Comparison of ENCODE assay signal across 9 cellular contexts in genomic region chr9:120916573-120916972, GRCh38. TPM values are rescaled to one million over a fixed set of nuclear protein-coding genes. Genes with fewer than 3 reads are reported as not detected.
A peak's percentile ranks its signal among the peaks of the same experiment; 100 is the strongest.
DNase-seq lines count a peak whose midpoint lies in the region; ATAC-seq, FAIRE-seq and TF ChIP-seq lines count a peak whose summit lies in the region.
"Had no signal": no experiment of that assay in that cellular context is flagged by ENCODE, and none has a peak within 500 bp of the region (broad histone marks: within the 10 kb centered on the region; RNA-seq: fewer than 3 reads in every experiment).

No MANE protein-coding gene starts in this region.

- no peak for FAIRE-seq in H1 (lab: Jason Lieb, UNC)

- no peak overlapping the region for H2BK12ac ChIP-seq in H1 (ENCODE audit: low read depth, low read length)

- H2AFZ ChIP-seq in H1 (ENCODE audit: low read length) = no peak overlapping the region

- no peak overlapping the region for H3K4me3 ChIP-seq in AG10803 (ENCODE audit: low read length)
- H3K4me3 ChIP-seq in H1 (ENCODE audit: extremely low read depth in 1 of 4, insufficient read depth in 2 of 4, low read depth in 3 of 4, low read length in 4 of 4) = no peak overlapping the region
- H3K4me3 ChIP-seq in naive thymus-derived CD4-positive, alpha-beta T cell (ENCODE audit: low read length) = no peak overlapping the region

- peak overlapping the region; percentile 60 to 79 (median 74) for H3K4me3 Mint-ChIP-seq in naive thymus-derived CD4-positive, alpha-beta T cell

- no peak overlapping the region for H3K9ac ChIP-seq in H1 (replicated peaks in 1 of 4; ENCODE audit: extremely low read depth in 1 of 4, low read depth in 3 of 4, low read length in 3 of 4)
- H3K9ac ChIP-seq: KMS-11 had no signal

- no peak overlapping the region for H3K4me2 ChIP-seq in H1 (ENCODE audit: insufficient read depth in 1 of 2, low read depth in 2 of 2, low read length in 2 of 2)
- H3K4me2 ChIP-seq: KMS-11 had no signal

- H2BK120ac ChIP-seq in H1 (replicated peaks; ENCODE audit: low read depth, low read length) = no peak overlapping the region

- no peaks in the 10 kb centered on the region; a peak in 1 of 7 replicates for H3K27me3 ChIP-seq in H1 (replicated peaks in 1 of 4; ENCODE audit: control insufficient read depth in 3 of 4, extremely low read depth in 1 of 4, insufficient read depth in 3 of 4, low read length in 3 of 4)
- no peaks in the 10 kb centered on the region for H3K27me3 ChIP-seq in naive thymus-derived CD4-positive, alpha-beta T cell (ENCODE audit: control insufficient read depth in 2 of 2, insufficient read depth in 2 of 2, low read length in 2 of 2)

- WGBS in H1 (ENCODE audit: extremely low coverage in 1 of 2, insufficient coverage in 1 of 2, insufficient read length in 1 of 2, insufficient replicate concordance in 2 of 2, low coverage in 1 of 2, low lambda C conversion rate in 2 of 2, missing lambda C conversion rate in 1 of 2), 2 experiments = 79% methylated on average over 3 of the region's 3 CpGs; no CpG with 5 or more reads in 1 of the 2 experiments

- H3K14ac ChIP-seq in H1 (ENCODE audit: insufficient read length) = no peak overlapping the region

- no peak for TF ChIP-seq EP300 in H1 (IDR thresholded peaks at IDR 0.05; ENCODE audit: borderline replicate concordance in 1 of 2, low read depth in 2 of 2, low read length in 2 of 2)

- no peak overlapping the region for H4K91ac ChIP-seq in H1 (replicated peaks; ENCODE audit: insufficient read length, low read length)

- DNase-seq in AG10803 (ENCODE audit: low read depth) (peak; percentile 83), NCI-H82 (lab: John Stamatoyannopoulos, UW) (peak; percentile 73), H1 (ENCODE audit: low read depth in 1 of 2, low spot score in 2 of 2) (no peak), NCI-H2081 (lab: John Stamatoyannopoulos, UW) (no peak), NCI-H1436 treated with DMSO at 0.1 percent for 48 hours (lab: John Stamatoyannopoulos, UW) (no peak), DMS53 (lab: John Stamatoyannopoulos, UW) (no peak), NCI-H1436 (lab: John Stamatoyannopoulos, UW) (no peak)
- no peak for DNase-seq in naive thymus-derived CD4-positive, alpha-beta T cell

- no peaks in the 10 kb centered on the region for H4K20me1 ChIP-seq in H1 (replicated peaks in 1 of 2; ENCODE audit: control insufficient read depth in 1 of 2, insufficient read depth in 2 of 2, low read length in 2 of 2)

- H3K36me3 Mint-ChIP-seq in naive thymus-derived CD4-positive, alpha-beta T cell = peaks cover 30 to 75% (median 52%) of the 10 kb centered on the region in 5 donors

- H3K23ac ChIP-seq in H1 (ENCODE audit: insufficient read length) = no peak overlapping the region

- no peak overlapping the region for H2AK5ac ChIP-seq in H1 (ENCODE audit: low read depth, low read length)

- H3K4ac ChIP-seq in H1 (replicated peaks; ENCODE audit: insufficient read length, low read depth, low read length) = no peak overlapping the region

- no peak overlapping the region for H2BK20ac ChIP-seq in H1 (ENCODE audit: low read length)

- H3K4me1 Mint-ChIP-seq in naive thymus-derived CD4-positive, alpha-beta T cell = peaks cover 60 to 92% (median 81%) of the 10 kb centered on the region in 7 donors

- H3K4me1 ChIP-seq in H1 (replicated peaks in 1 of 4; ENCODE audit: control insufficient read depth in 3 of 4, insufficient read depth in 4 of 4, low read length in 3 of 4) = peaks cover 0 to 6% (median 3%) of the 10 kb centered on the region in 4 experiments; a peak in 5 of 7 replicates
- peaks cover 72% of the 10 kb centered on the region in 2 donors for H3K4me1 ChIP-seq in naive thymus-derived CD4-positive, alpha-beta T cell (ENCODE audit: control insufficient read depth in 2 of 2, insufficient read depth in 2 of 2, low read length in 2 of 2)

- no peak for ATAC-seq in naive thymus-derived CD4-positive, alpha-beta T cell

- H3K27ac ChIP-seq in H1 (ENCODE audit: low read depth, low read length) = no peak overlapping the region
- peak overlapping the region; percentile 59 for H3K27ac ChIP-seq in naive thymus-derived CD4-positive, alpha-beta T cell (ENCODE audit: low read depth, low read length)
- H3K27ac ChIP-seq: KMS-11 had no signal

- no peak overlapping the region for H2BK5ac ChIP-seq in H1 (ENCODE audit: low read depth, low read length)

- no peak overlapping the region for H4K8ac ChIP-seq in H1 (ENCODE audit: extremely low read depth, insufficient read depth, low read length)

- no peaks in the 10 kb centered on the region for H3K27me3 Mint-ChIP-seq in naive thymus-derived CD4-positive, alpha-beta T cell

- H3K79me2 ChIP-seq in H1 (ENCODE audit: control insufficient read depth in 1 of 2, insufficient read depth in 2 of 2, low read length in 2 of 2) = no peaks in the 10 kb centered on the region

- no peak overlapping the region for H3K18ac ChIP-seq in H1 (ENCODE audit: extremely low read depth, low read length)

- TF ChIP-seq RAD21 in H1 (IDR thresholded peaks at IDR 0.05 in 1 of 2, conservative IDR thresholded peaks at IDR 0.05 in 1 of 2; ENCODE audit: low read depth in 2 of 2, low read length in 2 of 2) = peak; percentile 28 to 53; a peak in 3 of 4 replicates

- H3K9me3 ChIP-seq in H1 (ENCODE audit: insufficient read depth in 2 of 2, low read depth in 1 of 2, low read length in 1 of 2) = no peaks in the 10 kb centered on the region
- peaks cover 0 to 6% (median 0%) of the 10 kb centered on the region in 3 experiments for H3K9me3 ChIP-seq in naive thymus-derived CD4-positive, alpha-beta T cell (ENCODE audit: control insufficient read depth in 2 of 3, low read length in 3 of 3)

- CTCF ChIA-PET in H1 (lab: Charles Lee; ENCODE audit: partially characterized antibody) = interaction anchor here (0.7 to 2.4 kb wide), 19 partner anchors 9 to 143 kb away, joined by 3 to 12 read pairs (median 5); partner anchors contain the start of gene TRAF1
- CTCF ChIA-PET in naive thymus-derived CD4-positive, alpha-beta T cell (lab: Charles Lee) = interaction anchor here (0.7 to 2.5 kb wide), 13 partner anchors 8 to 236 kb away, joined by 3 to 17 read pairs (median 5); no protein-coding TSS in a partner anchor

- no peak overlapping the region for H4K5ac ChIP-seq in H1 (ENCODE audit: insufficient read length, low read depth, low read length)

- H3K23me2 ChIP-seq in H1 (ENCODE audit: low read depth, low read length) = no peaks in the 10 kb centered on the region

- H3K36me3 ChIP-seq in H1 (ENCODE audit: control insufficient read depth in 2 of 4, insufficient read depth in 4 of 4, low read length in 3 of 4) = no peaks in the 10 kb centered on the region
- peaks cover 35 to 67% (median 41%) of the 10 kb centered on the region in 3 experiments for H3K36me3 ChIP-seq in naive thymus-derived CD4-positive, alpha-beta T cell (ENCODE audit: control insufficient read depth in 2 of 3, insufficient read depth in 3 of 3, low read length in 3 of 3)

- 0 out of 2 replicates have a peak overlapping the region, but pooled peaks have one; percentile 13 for H2BK15ac ChIP-seq in H1 (ENCODE audit: low read length)

- no peak for TF ChIP-seq POLR2A in H1 (IDR thresholded peaks at IDR 0.05; ENCODE audit: control extremely low read depth in 1 of 2, low read depth in 2 of 2, low read length in 2 of 2)

- H3K56ac ChIP-seq in H1 (replicated peaks; ENCODE audit: insufficient read length, low read depth, low read length) = no peak overlapping the region

- intact Hi-C loops in naive thymus-derived CD4-positive, alpha-beta T cell (cut with micrococcal nuclease) = loop anchor here (1.0 kb wide), 2 partner anchors 10 to 12 kb away; partner anchors contain the start of gene TRAF1 (in 2 of the 2)

- TF ChIP-seq CTCF in AG10803 (conservative IDR thresholded peaks at IDR 0.05; ENCODE audit: low read length) = no peak; the same call in 1 of the 2 replicates
- TF ChIP-seq CTCF in H1 (IDR thresholded peaks at IDR 0.05; ENCODE audit: control extremely low read depth in 1 of 3, insufficient read depth in 1 of 3, low read depth in 1 of 3, low read length in 3 of 3) = peak; percentile 19 to 36 (median 30)

- peaks cover 0 to 4% (median 0%) of the 10 kb centered on the region in 11 donors for H3K9me3 Mint-ChIP-seq in naive thymus-derived CD4-positive, alpha-beta T cell

- POLR2A ChIA-PET in H1 (lab: Charles Lee; ENCODE audit: partially characterized antibody) = interaction anchor here (0.8 to 2.5 kb wide), 7 partner anchors 8 to 60 kb away, joined by 3 to 7 read pairs (median 3); no protein-coding TSS in a partner anchor
- POLR2A ChIA-PET in naive thymus-derived CD4-positive, alpha-beta T cell (lab: Charles Lee) = interaction anchor here (0.6 to 44.3 kb wide), 10 partner anchors 4 to 160 kb away, joined by 3 to 2417 read pairs (median 6); partner anchors contain the start of genes PHF19 and TRAF1

- H3K27ac Mint-ChIP-seq in naive thymus-derived CD4-positive, alpha-beta T cell = peak overlapping the region; percentile 82 to 95 (median 92)

- H3K79me1 ChIP-seq in H1 (ENCODE audit: low read depth, low read length) = no peaks in the 10 kb centered on the region

TF ChIP-seq in H1, 55 proteins besides CTCF, POLR2A, EP300 and RAD21 (continues in another document):
- no peak for TF ChIP-seq NRF1 (IDR thresholded peaks at IDR 0.05; ENCODE audit: low read depth, low read length)

RNA-seq across cellular contexts. Expression of gene TRAF1, which starts 10.0 kb away (rescaled TPM):
- 1.5 and 1.6 TPM in 2 replicates for total RNA-seq in H1 (2021; fragmentation: NEBNext Ultra II Directional; extraction: Animal tissue kit (Norgen Biotek cat#: 25700))
- 3.1 and 3.2 TPM in 2 replicates for polyA plus RNA-seq in H1 (2011; rRNA removed)
- polyA plus RNA-seq in H1 (2011; cell fraction: cytosol; rRNA removed) = 4.9 TPM
- 7.4 TPM for polyA plus RNA-seq in H1 (2011; cell fraction: nucleus; rRNA removed)
- 1.8 to 3.0 TPM (median 2.2 TPM) in 4 replicates for polyA plus RNA-seq in H1 (2012, experiment 1 of 2)
- 0.80 TPM for polyA plus RNA-seq in H1 (2012, experiment 2 of 2)
- polyA plus RNA-seq in H1 (2013, experiment 1 of 2) = 1.2 TPM
- 1.1 TPM for polyA plus RNA-seq in H1 (2013, experiment 2 of 2)
- polyA minus RNA-seq in H1 (2011; rRNA and poly(A)+ RNA removed) = 4.5 and 4.6 TPM in 2 replicates
- 1.6 TPM for polyA minus RNA-seq in H1 (2011; cell fraction: cytosol; rRNA and poly(A)+ RNA removed)
- polyA minus RNA-seq in H1 (2011; cell fraction: nucleus; rRNA and poly(A)+ RNA removed) = 6.9 TPM
- 100 to 1,000 TPM in 2 of 5 experiments, 10 to 100 TPM in 3; 58.7 to 131 (median 98.2) TPM for total RNA-seq in naive thymus-derived CD4-positive, alpha-beta T cell
- 1 to 10 TPM; 3.7 to 6.6 TPM for polyA plus RNA-seq in naive thymus-derived CD4-positive, alpha-beta T cell

RNA-seq across cellular contexts. Expression of gene PHF19, which starts 39.6 kb away (rescaled TPM):
- total RNA-seq in H1 (2021; fragmentation: NEBNext Ultra II Directional; extraction: Animal tissue kit (Norgen Biotek cat#: 25700)) = 30.2 and 31.8 TPM in 2 replicates
- polyA plus RNA-seq in H1 (2011; rRNA removed) = 28.2 and 31.0 TPM in 2 replicates
- polyA plus RNA-seq in H1 (2011; cell fraction: cytosol; rRNA removed) = 25.8 TPM
- polyA plus RNA-seq in H1 (2011; cell fraction: nucleus; rRNA removed) = 48.1 TPM
- polyA plus RNA-seq in H1 (2012, experiment 1 of 2) = 26.2 to 35.4 TPM (median 31.5 TPM) in 4 replicates
- 29.9 TPM for polyA plus RNA-seq in H1 (2012, experiment 2 of 2)
- 24.5 TPM for polyA plus RNA-seq in H1 (2013, experiment 1 of 2)
- 23.1 TPM for polyA plus RNA-seq in H1 (2013, experiment 2 of 2)
- 26.6 and 43.7 TPM in 2 replicates for polyA minus RNA-seq in H1 (2011; rRNA and poly(A)+ RNA removed)
- 16.2 TPM for polyA minus RNA-seq in H1 (2011; cell fraction: cytosol; rRNA and poly(A)+ RNA removed)
- polyA minus RNA-seq in H1 (2011; cell fraction: nucleus; rRNA and poly(A)+ RNA removed) = 28.2 TPM
- total RNA-seq in naive thymus-derived CD4-positive, alpha-beta T cell = 100 to 1,000 TPM in 3 of 5 experiments, 10 to 100 TPM in 2; 65.9 to 271 (median 197) TPM
- polyA plus RNA-seq in naive thymus-derived CD4-positive, alpha-beta T cell = 10 to 100 TPM; 13.1 to 16.5 TPM

Comparison
In these comparisons a context has a peak if more than half of its experiments do, and no peak if none do; other contexts are left out.
1. DNase-seq: peak in AG10803 (single experiment) and NCI-H82 (single experiment); none in H1 (0 of 2), naive thymus-derived CD4-positive, alpha-beta T cell (0 of 9), NCI-H2081 (0 of 2), NCI-H1436 treated with DMSO at 0.1 percent for 48 hours (single experiment), DMS53 (single experiment) and NCI-H1436 (single experiment).
2. RNA of gene TRAF1, which starts 10.0 kb away (total RNA-seq): 58.7 to 131 TPM in naive thymus-derived CD4-positive, alpha-beta T cell; 1.5 to 1.6 TPM in H1; every median in the first group is over 10 times any median in the second.